In the genomic region with DNA sequence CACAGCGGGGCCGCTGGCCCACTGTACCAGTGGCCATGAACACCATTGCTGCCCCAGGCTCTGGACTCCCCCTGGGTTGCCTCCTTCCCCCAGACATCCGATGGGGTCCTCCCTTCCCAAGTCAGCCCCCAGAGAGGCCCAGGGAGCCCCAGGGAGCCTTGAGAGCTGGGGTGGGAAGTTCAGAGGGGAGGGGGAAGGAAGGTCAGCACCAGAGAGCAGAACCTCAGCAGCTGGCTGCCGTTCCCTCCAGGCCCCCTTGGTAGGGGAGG, we compare ENCODE assay signal across 1 cellular context.
TF ChIP-seq lines count a peak whose summit lies in the region.

No MANE protein-coding gene starts in this region.

TF ChIP-seq in GM12878, 131 proteins besides CTCF, POLR2A, EP300 and RAD21:
- no peak for TF ChIP-seq BCL11A (IDR thresholded peaks at IDR 0.05; ENCODE audit: low read depth, low read length)
- TF ChIP-seq NR2F1 (conservative IDR thresholded peaks at IDR 0.05), result no peak
- no peak for TF ChIP-seq CREM (IDR thresholded peaks at IDR 0.05; ENCODE audit: low read depth)
- no peak for TF ChIP-seq NFXL1 (IDR thresholded peaks at IDR 0.05; ENCODE audit: borderline replicate concordance)
- TF ChIP-seq SP1 (IDR thresholded peaks at IDR 0.05; ENCODE audit: low read depth, low read length), result peak; percentile 46
- TF ChIP-seq ATF7 (IDR thresholded peaks at IDR 0.05; ENCODE audit: low read depth), result no peak
- no peak for TF ChIP-seq CHD4 (IDR thresholded peaks at IDR 0.05)
- TF ChIP-seq PRDM15 (CRISPR knock-in tag; IDR thresholded peaks at IDR 0.05), result no peak
- TF ChIP-seq CBX3 (IDR thresholded peaks at IDR 0.05; ENCODE audit: borderline replicate concordance, low read depth), result no peak
- TF ChIP-seq, protein P1, sequence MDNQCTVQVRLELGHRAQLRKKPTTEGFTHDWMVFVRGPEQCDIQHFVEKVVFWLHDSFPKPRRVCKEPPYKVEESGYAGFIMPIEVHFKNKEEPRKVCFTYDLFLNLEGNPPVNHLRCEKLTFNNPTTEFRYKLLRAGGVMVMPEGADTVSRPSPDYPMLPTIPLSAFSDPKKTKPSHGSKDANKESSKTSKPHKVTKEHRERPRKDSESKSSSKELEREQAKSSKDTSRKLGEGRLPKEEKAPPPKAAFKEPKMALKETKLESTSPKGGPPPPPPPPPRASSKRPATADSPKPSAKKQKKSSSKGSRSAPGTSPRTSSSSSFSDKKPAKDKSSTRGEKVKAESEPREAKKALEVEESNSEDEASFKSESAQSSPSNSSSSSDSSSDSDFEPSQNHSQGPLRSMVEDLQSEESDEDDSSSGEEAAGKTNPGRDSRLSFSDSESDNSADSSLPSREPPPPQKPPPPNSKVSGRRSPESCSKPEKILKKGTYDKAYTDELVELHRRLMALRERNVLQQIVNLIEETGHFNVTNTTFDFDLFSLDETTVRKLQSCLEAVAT (IDR thresholded peaks at IDR 0.05), result peak; percentile 51; the same call in 1 of the 2 replicates
- no peak for TF ChIP-seq ZBED1 (IDR thresholded peaks at IDR 0.05; ENCODE audit: borderline replicate concordance)
- 0 out of 2 replicates have a peak, but pooled peaks have one; percentile 16 for TF ChIP-seq IRF4 (IDR thresholded peaks at IDR 0.05; ENCODE audit: low read depth, low read length)
